14 cellular contexts compared by ENCODE assay signal in genomic region chr4:5366421-5366820, GRCh38.
DNase-seq lines count a peak whose midpoint lies in the region; ATAC-seq lines count a peak whose summit lies in the region.
"Had no signal": no experiment of that assay in that cellular context is flagged by ENCODE, and none has a peak within 500 bp of the region (broad histone marks: within the 10 kb centered on the region; RNA-seq: fewer than 3 reads in every experiment).

No MANE protein-coding gene starts in this region.

- no peak for ATAC-seq in left colon
- no peak for ATAC-seq in GM21619 (IDR thresholded peaks at IDR 0.05; ENCODE audit: unreplicated experiment)

- intact Hi-C loops in left colon (cut with DNase I, micrococcal nuclease) = no loop called here

- peak; percentile 78 for DNase-seq in Daoy (ENCODE audit: low read depth)
- peak; percentile 34 for DNase-seq in NCI-H226
- peak; percentile 65 for DNase-seq in dermis blood vessel endothelial cell
- peak; percentile 79 for DNase-seq in renal cortical epithelial cell (ENCODE audit: low read depth)
- DNase-seq in activated CD4-positive, alpha-beta T cell treated with anti-CD3 and anti-CD28 coated beads, Interleukin-2, amount 50 U/mL, for 48 hours = no peak
- no peak for DNase-seq in stimulated activated CD4-positive, alpha-beta T cell treated with anti-CD3 and anti-CD28 coated beads, Interleukin-2, amount 100 ng/mL, for 48 hours
- DNase-seq in left colon = no peak
- DNase-seq: activated T-cell treated with anti-CD3 and anti-CD28 coated beads, Interleukin-2, amount 50 U/mL, for 48 hours; CD4-positive, alpha-beta memory T cell; hippocampal formation; posterior cingulate gyrus; Right ventricle myocardium superior; T-helper 9 cell had no signal

Comparison
In these comparisons a context has a peak if more than half of its experiments do, and no peak if none do; other contexts are left out.
1. DNase-seq: peak in Daoy (single experiment), NCI-H226 (single experiment), dermis blood vessel endothelial cell (single experiment) and renal cortical epithelial cell (single experiment); none in activated CD4-positive, alpha-beta T cell treated with anti-CD3 and anti-CD28 coated beads, Interleukin-2, amount 50 U/mL, for 48 hours (0 of 2), stimulated activated CD4-positive, alpha-beta T cell treated with anti-CD3 and anti-CD28 coated beads, Interleukin-2, amount 100 ng/mL, for 48 hours (0 of 2) and left colon (0 of 2).